In genomic region chr22:33989263-33989662, GRCh38 we compare ENCODE assay signal across 4 cellular contexts.
DNase-seq lines count a peak whose midpoint lies in the region; ATAC-seq, FAIRE-seq and TF ChIP-seq lines count a peak whose summit lies in the region.
"Not testable (repeated sequence)": the region's sequence is repeated elsewhere in the genome, so short reads cannot be mapped to it uniquely, and the experiment has no call there.

No MANE protein-coding gene starts in this region.

- not testable (repeated sequence) for H3K9me3 Mint-ChIP-seq in WTC11

- H3K9me3 ChIP-seq in A549; HEK293 (ENCODE audit: control insufficient read depth, insufficient read depth, low read depth, low read length); esophagus muscularis mucosa: not testable (repeated sequence)

- 75% methylated on average over 7 of the region's 7 CpGs for WGBS in A549 (ENCODE audit: missing lambda C conversion rate)
- 97% methylated on average over 7 of the region's 7 CpGs for WGBS in esophagus muscularis mucosa

- H3K4me3 Mint-ChIP-seq in WTC11: not testable (repeated sequence)

- H3K27me3 Mint-ChIP-seq in WTC11 (ENCODE audit: low read depth): not testable (repeated sequence)

- not testable (repeated sequence) for TF ChIP-seq POLR2A in A549 (IDR thresholded peaks at IDR 0.05; ENCODE audit: low read length); esophagus muscularis mucosa (IDR thresholded peaks at IDR 0.05; ENCODE audit: low read depth)

- not testable (repeated sequence) for FAIRE-seq in A549 (lab: Jason Lieb, UNC)

- not testable (repeated sequence) for H3K36me3 ChIP-seq in HEK293 (ENCODE audit: control insufficient read depth in 2 of 2, insufficient read depth in 1 of 2, low read length in 2 of 2); esophagus muscularis mucosa

- H3K4me3 ChIP-seq in A549; HEK293 (ENCODE audit: low read depth, low read length); esophagus muscularis mucosa: not testable (repeated sequence)

- H3K36me3 Mint-ChIP-seq in WTC11: not testable (repeated sequence)

- H3K27ac Mint-ChIP-seq in WTC11: not testable (repeated sequence)

- H3K4me1 ChIP-seq in A549; HEK293 (ENCODE audit: control insufficient read depth, insufficient read depth, low read length): not testable (repeated sequence)
- peaks cover 0 to 12% (median 4%) of the 10 kb centered on the region in 4 donors for H3K4me1 ChIP-seq in esophagus muscularis mucosa

- intact Hi-C loops in esophagus muscularis mucosa (cut with DNase I): not testable (repeated sequence)

- POLR2A ChIA-PET in A549 (lab: Yijun Ruan, JAX); HEK293 (lab: Yijun Ruan, JAX); WTC11 (lab: Charles Lee): not testable (repeated sequence)

- CTCF ChIA-PET in A549 (lab: Yijun Ruan, JAX); HEK293 (lab: Yijun Ruan, JAX); WTC11 (lab: Charles Lee): not testable (repeated sequence)

- not testable (repeated sequence) for H3K27ac ChIP-seq in A549; HEK293 (ENCODE audit: extremely low read depth, low read depth, low read length); esophagus muscularis mucosa (replicated peaks in 1 of 4)

- ATAC-seq in A549, WTC11: not testable (repeated sequence)

- not testable (repeated sequence) for H3K27me3 ChIP-seq in esophagus muscularis mucosa

- DNase-seq in A549 (ENCODE audit: low read depth in 1 of 2, low spot score in 1 of 2); WTC11 (ENCODE audit: low spot score): not testable (repeated sequence)
- DNase-seq in esophagus muscularis mucosa (ENCODE audit: extremely low spot score): peak; percentile 17

- not testable (repeated sequence) for H3K4me2 ChIP-seq in A549

- TF ChIP-seq RAD21 in A549 (conservative IDR thresholded peaks at IDR 0.05 in 1 of 2, IDR thresholded peaks at IDR 0.05 in 1 of 2): not testable (repeated sequence)

- H3K4me1 Mint-ChIP-seq in WTC11: peaks cover 49% of the 10 kb centered on the region

- not testable (repeated sequence) for TF ChIP-seq EP300 in A549 (IDR thresholded peaks at IDR 0.05); esophagus muscularis mucosa (IDR thresholded peaks at IDR 0.05)

- not testable (repeated sequence) for TF ChIP-seq CTCF in A549 (IDR thresholded peaks at IDR 0.05); HEK293 (tag by site-specific recombination; IDR thresholded peaks at IDR 0.05); WTC11 (IDR thresholded peaks at IDR 0.05); esophagus muscularis mucosa (IDR thresholded peaks at IDR 0.05)

TF ChIP-seq in A549, 52 proteins besides CTCF, POLR2A, EP300 and RAD21:
- peak; percentile 14; the same call in 1 of the 2 replicates for TF ChIP-seq ZC3H11A (IDR thresholded peaks at IDR 0.05)

TF ChIP-seq in HEK293, 187 proteins besides CTCF, POLR2A, EP300 and RAD21 (continues in another document):
- peak; percentile 71 for TF ChIP-seq ZNF518A (tag by site-specific recombination; conservative IDR thresholded peaks at IDR 0.05; ENCODE audit: low read depth)

TF ChIP-seq in WTC11, 78 proteins besides CTCF, POLR2A, EP300 and RAD21:
- TF ChIP-seq HMGA2 (CRISPR knock-in tag; IDR thresholded peaks at IDR 0.05): peak; percentile 83; the same call in 1 of the 2 replicates
